In the genomic region with DNA sequence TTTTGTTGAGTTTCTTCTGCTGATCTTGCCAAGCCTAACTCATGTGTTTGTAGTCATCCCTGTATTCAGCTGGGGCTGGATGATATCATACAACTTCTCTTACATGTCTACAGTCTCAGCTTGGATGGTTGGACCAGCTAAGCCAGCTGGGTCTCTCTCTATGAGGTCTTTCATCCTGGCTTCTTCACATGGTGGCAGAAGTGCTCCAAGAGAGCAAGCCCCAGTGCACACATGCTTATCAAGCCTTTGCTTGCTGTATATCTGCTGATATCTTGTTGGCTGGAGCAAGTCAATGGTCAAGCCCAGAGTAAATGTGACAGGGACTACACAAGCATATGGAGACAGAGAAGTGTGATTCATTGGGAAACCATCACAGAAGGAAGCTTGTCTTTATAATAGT, we compare ENCODE assay signal across 1 cellular context.
A peak's percentile ranks its signal among the peaks of the same experiment; 100 is the strongest.
TF ChIP-seq lines count a peak whose summit lies in the region.

No MANE protein-coding gene starts in this region.

TF ChIP-seq in K562, 482 proteins besides CTCF, POLR2A, EP300 and RAD21 (continued from another document):
- TF ChIP-seq, protein P1, sequence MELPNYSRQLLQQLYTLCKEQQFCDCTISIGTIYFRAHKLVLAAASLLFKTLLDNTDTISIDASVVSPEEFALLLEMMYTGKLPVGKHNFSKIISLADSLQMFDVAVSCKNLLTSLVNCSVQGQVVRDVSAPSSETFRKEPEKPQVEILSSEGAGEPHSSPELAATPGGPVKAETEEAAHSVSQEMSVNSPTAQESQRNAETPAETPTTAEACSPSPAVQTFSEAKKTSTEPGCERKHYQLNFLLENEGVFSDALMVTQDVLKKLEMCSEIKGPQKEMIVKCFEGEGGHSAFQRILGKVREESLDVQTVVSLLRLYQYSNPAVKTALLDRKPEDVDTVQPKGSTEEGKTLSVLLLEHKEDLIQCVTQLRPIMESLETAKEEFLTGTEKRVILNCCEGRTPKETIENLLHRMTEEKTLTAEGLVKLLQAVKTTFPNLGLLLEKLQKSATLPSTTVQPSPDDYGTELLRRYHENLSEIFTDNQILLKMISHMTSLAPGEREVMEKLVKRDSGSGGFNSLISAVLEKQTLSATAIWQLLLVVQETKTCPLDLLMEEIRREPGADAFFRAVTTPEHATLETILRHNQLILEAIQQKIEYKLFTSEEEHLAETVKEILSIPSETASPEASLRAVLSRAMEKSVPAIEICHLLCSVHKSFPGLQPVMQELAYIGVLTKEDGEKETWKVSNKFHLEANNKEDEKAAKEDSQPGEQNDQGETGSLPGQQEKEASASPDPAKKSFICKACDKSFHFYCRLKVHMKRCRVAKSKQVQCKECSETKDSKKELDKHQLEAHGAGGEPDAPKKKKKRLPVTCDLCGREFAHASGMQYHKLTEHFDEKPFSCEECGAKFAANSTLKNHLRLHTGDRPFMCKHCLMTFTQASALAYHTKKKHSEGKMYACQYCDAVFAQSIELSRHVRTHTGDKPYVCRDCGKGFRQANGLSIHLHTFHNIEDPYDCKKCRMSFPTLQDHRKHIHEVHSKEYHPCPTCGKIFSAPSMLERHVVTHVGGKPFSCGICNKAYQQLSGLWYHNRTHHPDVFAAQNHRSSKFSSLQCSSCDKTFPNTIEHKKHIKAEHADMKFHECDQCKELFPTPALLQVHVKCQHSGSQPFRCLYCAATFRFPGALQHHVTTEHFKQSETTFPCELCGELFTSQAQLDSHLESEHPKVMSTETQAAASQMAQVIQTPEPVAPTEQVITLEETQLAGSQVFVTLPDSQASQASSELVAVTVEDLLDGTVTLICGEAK (IDR thresholded peaks at IDR 0.05), result no peak
- TF ChIP-seq, protein P1 (CRISPR knock-in tag; IDR thresholded peaks at IDR 0.05), result no peak
- TF ChIP-seq MYC (IDR thresholded peaks at IDR 0.05; ENCODE audit: low read depth, low read length), result peak; percentile 56
- TF ChIP-seq MYC (CRISPR knock-in tag; IDR thresholded peaks at IDR 0.05; ENCODE audit: borderline replicate concordance, low read depth), result no peak
